Comparison of ENCODE assay signal across 1 cellular context in genomic region chr2:217804338-217804737, GRCh38.
TF ChIP-seq lines count a peak whose summit lies in the region.

No MANE protein-coding gene starts in this region.

TF ChIP-seq in WTC11, 78 proteins besides CTCF, POLR2A, EP300 and RAD21 (continued from another document):
- TF ChIP-seq ESRRA (CRISPR knock-in tag; IDR thresholded peaks at IDR 0.05; ENCODE audit: borderline replicate concordance) = peak; percentile 72; the same call in 1 of the 2 replicates
- no peak for TF ChIP-seq MYBL2 (CRISPR knock-in tag; IDR thresholded peaks at IDR 0.05)
- 0 out of 2 replicates have a peak, but pooled peaks have one; percentile 39 for TF ChIP-seq ZBTB43 (CRISPR knock-in tag; IDR thresholded peaks at IDR 0.05)
- TF ChIP-seq SP1 (CRISPR knock-in tag; conservative IDR thresholded peaks at IDR 0.05) = no peak
- TF ChIP-seq CBFB (CRISPR knock-in tag; IDR thresholded peaks at IDR 0.05; ENCODE audit: low read depth) = no peak
- TF ChIP-seq ZNF532 (CRISPR knock-in tag; IDR thresholded peaks at IDR 0.05; ENCODE audit: borderline replicate concordance) = no peak
- TF ChIP-seq FOXP1 (CRISPR knock-in tag; IDR thresholded peaks at IDR 0.05; ENCODE audit: borderline replicate concordance) = peak; percentile 77; the same call in 1 of the 2 replicates
- no peak for TF ChIP-seq ZNF396 (CRISPR knock-in tag; IDR thresholded peaks at IDR 0.05; ENCODE audit: borderline replicate concordance)
